Comparison of ENCODE assay signal across 16 cellular contexts in genomic region chr2:196924051-196924450, GRCh38. TPM values are rescaled to one million over a fixed set of nuclear protein-coding genes. Genes with fewer than 3 reads are reported as not detected.
DNase-seq lines count a peak whose midpoint lies in the region; ATAC-seq, FAIRE-seq and TF ChIP-seq lines count a peak whose summit lies in the region.
"Had no signal": no experiment of that assay in that cellular context is flagged by ENCODE, and none has a peak within 500 bp of the region (broad histone marks: within the 10 kb centered on the region; RNA-seq: fewer than 3 reads in every experiment).

No MANE protein-coding gene starts in this region.

- peak overlapping the region; percentile 96 for H3K4me3 ChIP-seq in CD4-positive, CD25-positive, alpha-beta regulatory T cell (ENCODE audit: low read depth, low read length)
- peak overlapping the region; percentile 96 for H3K4me3 ChIP-seq in iPS-18a (ENCODE audit: low read length)
- peak overlapping the region in 5 of 12 donors; percentile 77 to 98 (median 85) for H3K4me3 ChIP-seq in heart left ventricle

- no peaks in the 10 kb centered on the region for H3K36me3 ChIP-seq in CD4-positive, CD25-positive, alpha-beta regulatory T cell (ENCODE audit: control insufficient read depth, insufficient read depth, low read length)
- H3K36me3 ChIP-seq in iPS-18a (ENCODE audit: control insufficient read depth, low read depth, low read length) (peaks cover 4% of the 10 kb centered on the region), heart left ventricle (peaks cover 0 to 6% (median 0%) of the 10 kb centered on the region in 9 donors)

- H3K4me3 Mint-ChIP-seq in CD4-positive, CD25-positive, alpha-beta regulatory T cell, result peak overlapping the region in 3 of 4 donors; percentile 31 to 97 (median 64)
- H3K4me3 Mint-ChIP-seq in activated T-helper 1 cell treated with anti-CD3 and anti-CD28 coated beads, Interleukin-12 subunit alpha, Interleukin-12 subunit beta, Interleukin-2, Interleukin-4 antibody, amounts not matched to agents 30 ng/mL and 10 ng/mL and 1 ng/mL, durations not matched to agents 14 hours and 24 hours and 36 hours, result peak overlapping the region; percentile 95

- H3K9ac ChIP-seq in iPS-18a (ENCODE audit: low read length), result peak overlapping the region; percentile 96

- intact Hi-C loops in activated T-helper 1 cell treated with anti-CD3 and anti-CD28 coated beads, Interleukin-12 subunit alpha, Interleukin-12 subunit beta, Interleukin-2, Interleukin-4 antibody, amounts not matched to agents 30 ng/mL and 10 ng/mL and 1 ng/mL, durations not matched to agents 14 hours and 24 hours and 36 hours (cut with micrococcal nuclease), result loop anchor here (2.0 to 10.0 kb wide), 2 partner anchors 35 to 659 kb away; no protein-coding TSS in a partner anchor
- intact Hi-C loops in heart left ventricle (cut with DNase I), result loop anchor here in 2 of 10 donors (10.0 kb wide), 2 partner anchors 61 to 451 kb away; no protein-coding TSS in a partner anchor

- no peak overlapping the region for H3K27ac ChIP-seq in CD4-positive, CD25-positive, alpha-beta regulatory T cell (ENCODE audit: insufficient read depth, low read length, poor library complexity, severe bottlenecking)
- no peak overlapping the region for H3K27ac ChIP-seq in iPS-18a (ENCODE audit: low read length)
- H3K27ac ChIP-seq in heart left ventricle, result no peak overlapping the region
- H3K27ac ChIP-seq: WERI-Rb-1 had no signal

- peak in 1 of 3 donors; percentile 6 for DNase-seq in CD4-positive, CD25-positive, alpha-beta regulatory T cell
- DNase-seq in activated T-helper 1 cell treated with anti-CD3 and anti-CD28 coated beads, Interleukin-12 subunit alpha, Interleukin-12 subunit beta, Interleukin-2, Interleukin-4 antibody, amounts not matched to agents 30 ng/mL and 10 ng/mL and 1 ng/mL, durations not matched to agents 14 hours and 24 hours and 36 hours (ENCODE audit: low spot score), result no peak
- DNase-seq in mucosa of gallbladder (ENCODE audit: low spot score), result no peak
- DNase-seq in heart left ventricle, result no peak
- DNase-seq: activated gamma-delta T cell; CD8-positive, alpha-beta T cell; immature natural killer cell; IMR-90; NCI-H1436 treated with DMSO at 0.1 percent for 48 hours; Right ventricle myocardium superior; WERI-Rb-1 had no signal

- no peaks in the 10 kb centered on the region for H3K9me3 ChIP-seq in CD4-positive, CD25-positive, alpha-beta regulatory T cell (ENCODE audit: control insufficient read depth in 2 of 2, low read length in 2 of 2)
- H3K9me3 ChIP-seq in iPS-18a (ENCODE audit: control insufficient read depth, low read depth, low read length) (no peaks in the 10 kb centered on the region), heart left ventricle (no peaks in the 10 kb centered on the region)

- H3K36me3 Mint-ChIP-seq in CD4-positive, CD25-positive, alpha-beta regulatory T cell, result peaks cover 5% of the 10 kb centered on the region
- H3K36me3 Mint-ChIP-seq in activated T-helper 1 cell treated with anti-CD3 and anti-CD28 coated beads, Interleukin-12 subunit alpha, Interleukin-12 subunit beta, Interleukin-2, Interleukin-4 antibody, amounts not matched to agents 30 ng/mL and 10 ng/mL and 1 ng/mL, durations not matched to agents 14 hours and 24 hours and 36 hours (ENCODE audit: low read depth), result peaks cover 15% of the 10 kb centered on the region

- peaks cover 41 to 49% (median 45%) of the 10 kb centered on the region in 4 donors for H3K4me1 Mint-ChIP-seq in CD4-positive, CD25-positive, alpha-beta regulatory T cell
- peaks cover 67% of the 10 kb centered on the region for H3K4me1 Mint-ChIP-seq in activated T-helper 1 cell treated with anti-CD3 and anti-CD28 coated beads, Interleukin-12 subunit alpha, Interleukin-12 subunit beta, Interleukin-2, Interleukin-4 antibody, amounts not matched to agents 30 ng/mL and 10 ng/mL and 1 ng/mL, durations not matched to agents 14 hours and 24 hours and 36 hours (ENCODE audit: low read depth)

- peaks cover 0 to 2% (median 0%) of the 10 kb centered on the region in 7 donors for H3K9me3 Mint-ChIP-seq in CD4-positive, CD25-positive, alpha-beta regulatory T cell
- no peaks in the 10 kb centered on the region for H3K9me3 Mint-ChIP-seq in activated T-helper 1 cell treated with anti-CD3 and anti-CD28 coated beads, Interleukin-12 subunit alpha, Interleukin-12 subunit beta, Interleukin-2, Interleukin-4 antibody, amounts not matched to agents 30 ng/mL and 10 ng/mL and 1 ng/mL, durations not matched to agents 14 hours and 24 hours and 36 hours
- H3K9me3 Mint-ChIP-seq: CD8-positive, alpha-beta T cell; immature natural killer cell had no signal

- no peaks in the 10 kb centered on the region for H3K27me3 ChIP-seq in CD4-positive, CD25-positive, alpha-beta regulatory T cell (ENCODE audit: control insufficient read depth, insufficient read depth, low read length)
- H3K27me3 ChIP-seq in iPS-18a (ENCODE audit: control insufficient read depth, insufficient read depth, low read length) (peaks cover 9% of the 10 kb centered on the region), heart left ventricle (no peaks in the 10 kb centered on the region)

- ATAC-seq in CD4-positive, CD25-positive, alpha-beta regulatory T cell (ENCODE audit: low read depth in 2 of 2), result no peak
- ATAC-seq in HG02763 (IDR thresholded peaks at IDR 0.05; ENCODE audit: unreplicated experiment), result no peak
- ATAC-seq in activated CD4-positive, CD25-positive, alpha-beta regulatory T cell treated with anti-CD3 and anti-CD28 coated beads, Interleukin-2, amount 50 U/mL, for 24 hours, result no peak
- no peak for ATAC-seq in heart left ventricle
- ATAC-seq: CD8-positive, alpha-beta T cell; sciatic nerve had no signal

- H3K27me3 Mint-ChIP-seq in CD4-positive, CD25-positive, alpha-beta regulatory T cell, result peaks cover 8% of the 10 kb centered on the region
- H3K27me3 Mint-ChIP-seq in activated T-helper 1 cell treated with anti-CD3 and anti-CD28 coated beads, Interleukin-12 subunit alpha, Interleukin-12 subunit beta, Interleukin-2, Interleukin-4 antibody, amounts not matched to agents 30 ng/mL and 10 ng/mL and 1 ng/mL, durations not matched to agents 14 hours and 24 hours and 36 hours (ENCODE audit: insufficient read depth), result peaks cover 1% of the 10 kb centered on the region

- H3K27ac Mint-ChIP-seq in CD4-positive, CD25-positive, alpha-beta regulatory T cell, result no peak overlapping the region
- no peak overlapping the region for H3K27ac Mint-ChIP-seq in activated T-helper 1 cell treated with anti-CD3 and anti-CD28 coated beads, Interleukin-12 subunit alpha, Interleukin-12 subunit beta, Interleukin-2, Interleukin-4 antibody, amounts not matched to agents 30 ng/mL and 10 ng/mL and 1 ng/mL, durations not matched to agents 14 hours and 24 hours and 36 hours
- H3K27ac Mint-ChIP-seq: CD8-positive, alpha-beta T cell; immature natural killer cell had no signal

- no peak for TF ChIP-seq CTCF in heart left ventricle (IDR thresholded peaks at IDR 0.05)

- peaks cover 38% of the 10 kb centered on the region for H3K4me1 ChIP-seq in CD4-positive, CD25-positive, alpha-beta regulatory T cell (ENCODE audit: control insufficient read depth, insufficient read depth, low read length, poor library complexity, severe bottlenecking)
- peaks cover 22% of the 10 kb centered on the region for H3K4me1 ChIP-seq in iPS-18a (ENCODE audit: control insufficient read depth, low read depth, low read length)
- H3K4me1 ChIP-seq in heart left ventricle, result peaks cover 0 to 27% (median 10%) of the 10 kb centered on the region in 12 donors

- no peak for TF ChIP-seq POLR2A in heart left ventricle (IDR thresholded peaks at IDR 0.05)

- FAIRE-seq in A204.1 (lab: Jason Lieb, UNC), result peak; percentile 52

RNA-seq across cellular contexts. Expression of gene PGAP1, which starts 2.5 kb away (rescaled TPM):
- 19.2 TPM for total RNA-seq in CD4-positive, CD25-positive, alpha-beta regulatory T cell
- 1 to 10 TPM; 1.1 to 3.2 (median 1.8) TPM for polyA plus RNA-seq in CD4-positive, CD25-positive, alpha-beta regulatory T cell
- total RNA-seq in activated T-helper 1 cell treated with anti-CD3 and anti-CD28 coated beads, Interleukin-12 subunit alpha, Interleukin-12 subunit beta, Interleukin-2, Interleukin-4 antibody, amounts not matched to agents 30 ng/mL and 10 ng/mL and 1 ng/mL, durations not matched to agents 14 hours and 24 hours and 36 hours, result 30.1 TPM in 2 replicates
- total RNA-seq in mucosa of gallbladder (6.8 TPM), heart left ventricle (1 to 10 TPM; 3.6 to 8.8 (median 5.8) TPM)
- polyA plus RNA-seq in heart left ventricle, result 1 to 10 TPM; 1.2 to 1.8 TPM
